Comparison of ENCODE assay signal across 23 cellular contexts in genomic region chr14:73576391-73576790, GRCh38. TPM values are rescaled to one million over a fixed set of nuclear protein-coding genes. Genes with fewer than 3 reads are reported as not detected.
"Had no signal": no experiment of that assay in that cellular context is flagged by ENCODE, and none has a peak within 500 bp of the region (broad histone marks: within the 10 kb centered on the region; RNA-seq: fewer than 3 reads in every experiment).

No MANE protein-coding gene starts in this region.

- H3K4me3 ChIP-seq: left ventricle myocardium inferior had no signal

- H3K27ac ChIP-seq: brain microvascular endothelial cell, left ventricle myocardium inferior had no signal

- H3K27me3 ChIP-seq: brain microvascular endothelial cell had no signal

- ATAC-seq: natural killer cell treated with Interleukin-12 subunit alpha and Interleukin-12 subunit beta and Interleukin-15 and Interleukin-18, amount 100 ng/mL, for 72 hours had no signal

- H3K9me3 ChIP-seq: left ventricle myocardium inferior had no signal

- DNase-seq: activated CD4-positive, alpha-beta T cell treated with anti-CD3 and anti-CD28 coated beads, Interleukin-2, amount 10 ng/mL, durations not matched to agents 7 days and 5 days; activated CD8-positive, alpha-beta memory T cell treated with anti-CD3 and anti-CD28 coated beads for 24 hours; activated naive CD8-positive, alpha-beta T cell treated with anti-CD3 and anti-CD28 coated beads, Interleukin-2, amount 10 ng/mL, durations not matched to agents 7 days and 5 days; anterior cingulate cortex; brain microvascular endothelial cell; cortex of kidney; effector CD8-positive, alpha-beta T cell; hippocampal formation; left ventricle myocardium inferior; mesendoderm; occipital lobe; right cardiac atrium; small intestine; stimulated activated CD4-positive, alpha-beta T cell treated with anti-CD3 and anti-CD28 coated beads, Interleukin-4, amount 100 ng/mL, for 4 hours; stimulated activated CD8-positive, alpha-beta memory T cell treated with anti-CD3 and anti-CD28 coated beads, Interleukin-4, amount 100 ng/mL, for 48 hours; stimulated activated naive CD4-positive, alpha-beta T cell treated with Interleukin-2 at 50 U/mL for 16 hours; trophoblast cell had no signal

- FAIRE-seq: endothelial cell of umbilical vein, small intestine had no signal

RNA-seq across cellular contexts. Expression of gene HEATR4, which starts 17.6 kb away (rescaled TPM):
- total RNA-seq: activated CD4-positive, alpha-beta T cell treated with anti-CD3 and anti-CD28 coated beads, Interleukin-2, amount 10 ng/mL, durations not matched to agents 7 days and 5 days; activated naive CD8-positive, alpha-beta T cell treated with anti-CD3 and anti-CD28 coated beads, Interleukin-2, amount 10 ng/mL, durations not matched to agents 7 days and 5 days; endothelial cell of umbilical vein; kidney epithelial cell; natural killer cell treated with Interleukin-12 subunit alpha and Interleukin-12 subunit beta and Interleukin-15 and Interleukin-18, amount 100 ng/mL, for 72 hours had no signal
- polyA plus RNA-seq: endothelial cell of umbilical vein had no signal

RNA-seq across cellular contexts. Expression of gene ACOT6, which starts 35.9 kb away (rescaled TPM):
- total RNA-seq: activated CD4-positive, alpha-beta T cell treated with anti-CD3 and anti-CD28 coated beads, Interleukin-2, amount 10 ng/mL, durations not matched to agents 7 days and 5 days; activated naive CD8-positive, alpha-beta T cell treated with anti-CD3 and anti-CD28 coated beads, Interleukin-2, amount 10 ng/mL, durations not matched to agents 7 days and 5 days; activated T-helper 1 cell treated with anti-CD3 and anti-CD28 coated beads, Interleukin-12 subunit alpha, Interleukin-12 subunit beta, Interleukin-2, Interleukin-4 antibody, amounts not matched to agents 30 ng/mL and 10 ng/mL and 1 ng/mL, durations not matched to agents 14 hours and 24 hours and 36 hours; endothelial cell of umbilical vein; kidney epithelial cell; left ventricle myocardium inferior; natural killer cell treated with Interleukin-12 subunit alpha and Interleukin-12 subunit beta and Interleukin-15 and Interleukin-18, amount 100 ng/mL, for 72 hours; occipital lobe; progenitor cell of endocrine pancreas; right cardiac atrium; T-helper 2 cell treated with Interferon-gamma antibody and Interleukin-4, amounts not matched to agents 100 ng/mL and 5 ng/mL, for 36 hours had no signal
- polyA plus RNA-seq: endothelial cell of umbilical vein, right cardiac atrium had no signal
